Comparison of ENCODE assay signal across 13 cellular contexts in the genomic region with DNA sequence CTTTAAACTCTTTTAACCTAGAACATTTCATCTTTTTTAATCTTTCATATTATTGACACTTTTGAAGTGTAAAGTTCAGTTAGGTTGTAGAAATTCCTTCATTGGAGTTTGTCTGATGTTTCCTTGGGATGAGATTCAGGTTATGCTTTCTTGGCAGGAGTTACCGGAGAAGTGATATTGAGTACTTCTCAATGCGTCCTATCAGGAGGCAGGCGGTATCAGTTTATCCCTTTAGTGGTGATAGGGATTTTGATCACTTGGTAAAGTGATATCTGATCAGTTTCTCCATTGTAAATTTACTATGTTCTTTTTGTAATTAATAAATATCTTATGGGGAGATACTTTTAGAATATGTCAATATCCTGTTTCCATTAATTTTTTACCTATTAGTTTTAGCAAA.
A peak's percentile ranks its signal among the peaks of the same experiment; 100 is the strongest.
DNase-seq lines count a peak whose midpoint lies in the region.
"Had no signal": no experiment of that assay in that cellular context is flagged by ENCODE, and none has a peak within 500 bp of the region (broad histone marks: within the 10 kb centered on the region; RNA-seq: fewer than 3 reads in every experiment).

No MANE protein-coding gene starts in this region.

- no peaks in the 10 kb centered on the region for H3K27me3 ChIP-seq in layer of hippocampus (ENCODE audit: control insufficient read depth, insufficient read depth, low read length)
- H3K27me3 ChIP-seq: BE2C had no signal

- H3K4me1 Mint-ChIP-seq in immature natural killer cell: peaks cover 7 to 10% of the 10 kb centered on the region in 2 donors

- H3K27ac ChIP-seq in cingulate gyrus (ENCODE audit: low read depth, low read length) (peak overlapping the region; percentile 76), layer of hippocampus (ENCODE audit: low read depth, low read length) (peak overlapping the region; percentile 76)
- H3K27ac ChIP-seq: GM23248 had no signal

- no peak overlapping the region for H3K4me3 Mint-ChIP-seq in immature natural killer cell
- H3K4me3 Mint-ChIP-seq: CD4-positive, CD25-positive, alpha-beta regulatory T cell; CD8-positive, alpha-beta memory T cell had no signal

- peak; percentile 73 for DNase-seq in superior temporal gyrus (ENCODE audit: extremely low spot score)
- DNase-seq in immature natural killer cell: no peak
- DNase-seq in SKM-1 treated with dmso at 0.1 percent for 144 hours (lab: John Stamatoyannopoulos, UW; ENCODE audit: unreplicated experiment): no peak
- DNase-seq in activated CD8-positive, alpha-beta memory T cell treated with anti-CD3 and anti-CD28 coated beads, Interleukin-2, amount 50 U/mL, for 4 hours: no peak
- DNase-seq: ACHN; BE2C; CD4-positive, CD25-positive, alpha-beta regulatory T cell; CD8-positive, alpha-beta memory T cell; COR-L47; DMS 273 treated with DMSO at 0.1 percent for 48 hours; GM23248 had no signal

- peaks cover 0 to 3% (median 3%) of the 10 kb centered on the region in 3 donors for H3K27me3 Mint-ChIP-seq in immature natural killer cell (ENCODE audit: low read depth in 3 of 3)
- H3K27me3 Mint-ChIP-seq: CD4-positive, CD25-positive, alpha-beta regulatory T cell; CD8-positive, alpha-beta memory T cell had no signal

- H3K36me3 Mint-ChIP-seq in immature natural killer cell: peaks cover 4 to 6% (median 5%) of the 10 kb centered on the region in 3 donors

- H3K9me3 Mint-ChIP-seq in immature natural killer cell: no peaks in the 10 kb centered on the region
- H3K9me3 Mint-ChIP-seq: CD4-positive, CD25-positive, alpha-beta regulatory T cell; CD8-positive, alpha-beta memory T cell had no signal

- no peak overlapping the region for H3K27ac Mint-ChIP-seq in immature natural killer cell
- H3K27ac Mint-ChIP-seq: CD8-positive, alpha-beta memory T cell had no signal
